In the genomic region with DNA sequence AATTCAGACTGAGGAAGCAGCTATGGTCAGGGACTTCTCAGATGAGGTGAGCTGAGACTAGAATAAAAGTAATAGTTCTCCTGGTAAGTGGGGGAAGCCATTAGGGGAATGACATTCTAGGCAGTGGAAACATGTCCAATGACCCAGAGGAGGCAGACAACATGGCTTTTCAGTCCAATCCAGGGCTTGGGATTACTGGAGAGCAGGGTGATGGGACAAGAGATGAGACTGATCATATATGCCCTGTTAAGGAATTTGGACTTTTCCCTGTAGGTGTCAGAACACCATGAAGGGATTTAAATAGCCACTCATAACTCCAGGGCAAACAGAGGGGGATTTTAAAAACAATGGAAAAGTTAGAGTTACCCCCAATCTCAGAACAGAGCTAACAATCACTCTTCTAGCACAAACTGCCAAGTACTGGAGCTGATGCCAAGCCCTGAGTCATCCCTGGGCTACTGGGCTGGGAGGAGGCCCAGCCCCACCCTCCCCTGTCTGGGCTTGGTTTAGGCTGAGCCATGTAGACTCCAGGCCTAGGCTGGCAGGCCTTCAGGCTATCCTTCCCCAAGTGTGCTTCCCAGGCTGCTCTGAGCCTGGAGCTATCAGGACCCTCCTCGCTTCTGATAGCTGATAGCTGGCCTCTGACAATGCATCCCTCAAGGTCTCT, we compare ENCODE assay signal across 9 cellular contexts. TPM values are rescaled to one million over a fixed set of nuclear protein-coding genes. Genes with fewer than 3 reads are reported as not detected.
DNase-seq lines count a peak whose midpoint lies in the region; ATAC-seq and TF ChIP-seq lines count a peak whose summit lies in the region.
"Had no signal": no experiment of that assay in that cellular context is flagged by ENCODE, and none has a peak within 500 bp of the region (broad histone marks: within the 10 kb centered on the region; RNA-seq: fewer than 3 reads in every experiment).

No MANE protein-coding gene starts in this region.

- peak; percentile 97 for ATAC-seq in esophagus mucosa
- ATAC-seq in GM19324 (IDR thresholded peaks at IDR 0.05; ENCODE audit: low FRiP score, unreplicated experiment): no peak
- ATAC-seq in GM18867 (IDR thresholded peaks at IDR 0.05; ENCODE audit: unreplicated experiment): no peak

- H3K4me1 ChIP-seq in PC-9 (replicated peaks; ENCODE audit: insufficient read depth): peaks cover 33% of the 10 kb centered on the region

- no peaks in the 10 kb centered on the region for H3K9me2 ChIP-seq in PC-9 (ENCODE audit: insufficient read depth)

- H3K4me1 Mint-ChIP-seq in nephron: peaks cover 12% of the 10 kb centered on the region
- H3K4me1 Mint-ChIP-seq: brain had no signal

- intact Hi-C loops in PC-9 (cut with micrococcal nuclease; ENCODE audit: unreplicated experiment): loop anchor here (5.0 kb wide), 1 partner anchor 47 kb away; no protein-coding TSS in a partner anchor

- no peaks in the 10 kb centered on the region for H3K36me3 ChIP-seq in PC-9 (ENCODE audit: low read depth)

- H3K4me3 ChIP-seq in PC-9: no peak overlapping the region

- peak overlapping the region; percentile 68 for H3K27ac ChIP-seq in PC-9

- DNase-seq in DMS 273 treated with DMSO at 0.1 percent for 48 hours (lab: John Stamatoyannopoulos, UW) (peak; percentile 11), PC-9 (peak; percentile 58 to 68), DMS114 treated with DMSO at 0.1 percent for 48 hours (lab: John Stamatoyannopoulos, UW; ENCODE audit: unreplicated experiment) (no peak), NK-92 (lab: John Stamatoyannopoulos, UW; ENCODE audit: unreplicated experiment) (no peak)

- no peak overlapping the region for H2AFZ ChIP-seq in PC-9

- H4K20me1 ChIP-seq in PC-9 (ENCODE audit: insufficient read depth): no peaks in the 10 kb centered on the region

- peak overlapping the region in 2 of 3 experiments; percentile 43 to 75 for H3K27ac Mint-ChIP-seq in nephron

- CTCF ChIA-PET in PC-9 (lab: Charles Lee): interaction anchor here (0.8 kb wide), 1 partner anchor 61 kb away, joined by 15 read pairs; no protein-coding TSS in a partner anchor

- peaks cover 4% of the 10 kb centered on the region for H3K9me3 Mint-ChIP-seq in nephron

- H3F3A ChIP-seq in PC-9 (ENCODE audit: insufficient read depth, low read depth): peaks cover 18% of the 10 kb centered on the region; the same call in 1 of the 2 replicates

- TSS peak; percentile 57 for BruUV-seq in PC-9 (replicated peaks; lab: Mats Ljungman, UMichigan)

- no peaks in the 10 kb centered on the region for H3K79me2 ChIP-seq in PC-9 (ENCODE audit: low read depth)

- POLR2A ChIA-PET in PC-9 (lab: Charles Lee; ENCODE audit: unreplicated experiment): interaction anchor here (0.6 kb wide), 1 partner anchor 22 kb away, joined by 3 read pairs; no protein-coding TSS in a partner anchor

- no peaks in the 10 kb centered on the region for H3K27me3 ChIP-seq in PC-9 (ENCODE audit: insufficient read depth, low read depth)

- no peak overlapping the region for H3K4me3 Mint-ChIP-seq in nephron
- H3K4me3 Mint-ChIP-seq: brain had no signal

- H3K36me3 Mint-ChIP-seq in nephron (ENCODE audit: low read depth): no peaks in the 10 kb centered on the region
- H3K36me3 Mint-ChIP-seq: brain had no signal

- H3K4me2 ChIP-seq in PC-9: peak overlapping the region; percentile 40

- no peak for TF ChIP-seq CTCF in PC-9 (conservative IDR thresholded peaks at IDR 0.05)
- TF ChIP-seq CTCF in nephron (IDR thresholded peaks at IDR 0.05; ENCODE audit: unreplicated experiment in 3 of 3): no peak

- no peaks in the 10 kb centered on the region for H3K9me3 ChIP-seq in PC-9 (ENCODE audit: insufficient read depth, low read depth)

- H3K27me3 Mint-ChIP-seq in nephron (ENCODE audit: low read depth): no peaks in the 10 kb centered on the region
- H3K27me3 Mint-ChIP-seq: brain had no signal

RNA-seq across cellular contexts. Expression of a gene that starts 22.7 kb away (rescaled TPM):
- total RNA-seq in PC-9 (2021): 177 and 235 TPM in 2 replicates
- total RNA-seq in esophagus mucosa: 139 TPM

Comparison
In these comparisons a context has a peak if more than half of its experiments do, and no peak if none do; other contexts are left out.
1. DNase-seq: peak in DMS 273 treated with DMSO at 0.1 percent for 48 hours (single experiment) and PC-9 (2 of 2); none in DMS114 treated with DMSO at 0.1 percent for 48 hours (single experiment) and NK-92 (single experiment).